8 cellular contexts compared by ENCODE assay signal in genomic region chr9:128504485-128505413, GRCh38. TPM values are rescaled to one million over a fixed set of nuclear protein-coding genes. Genes with fewer than 3 reads are reported as not detected.
DNase-seq lines count a peak whose midpoint lies in the region; ATAC-seq and TF ChIP-seq lines count a peak whose summit lies in the region.

GLE1 (plus strand) TSS chr9:128504719; CDS start chr9:128504806, 87 bp downstream.

- peak within 1 kb of the TSS; percentile 100 for H3K4me3 Mint-ChIP-seq in progenitor cell of endocrine pancreas (ENCODE audit: low read depth)

- H3K27ac ChIP-seq in upper lobe of right lung = peak within 1 kb of the TSS; percentile 81

- H3K9me3 Mint-ChIP-seq in progenitor cell of endocrine pancreas (ENCODE audit: low read depth) = no peaks in the 10 kb centered on the region

- H3K4me3 ChIP-seq in upper lobe of right lung = peak within 1 kb of the TSS; percentile 64

- DNase-seq in GM13977 (ENCODE audit: low spot score) (peak; percentile 98), NCI-H1694 (lab: John Stamatoyannopoulos, UW) (peak; percentile 72), amniotic epithelial cell (ENCODE audit: low read depth) (peak; percentile 73), left cardiac atrium (peak; percentile 97), progenitor cell of endocrine pancreas (ENCODE audit: low spot score, unreplicated experiment) (peak; percentile 96), upper lobe of right lung (peak; percentile 98)

- H3K9me3 ChIP-seq in upper lobe of right lung = no peaks in the 10 kb centered on the region

- H3K27ac Mint-ChIP-seq in progenitor cell of endocrine pancreas = peak within 1 kb of the TSS; percentile 99

- no peaks in the 10 kb centered on the region for H3K27me3 ChIP-seq in upper lobe of right lung

- ATAC-seq in HG02884 (IDR thresholded peaks at IDR 0.05; ENCODE audit: unreplicated experiment) = peak; percentile 77
- peak; percentile 99 to 100 for ATAC-seq in left cardiac atrium
- ATAC-seq in upper lobe of right lung = peak; percentile 99

- H3K36me3 Mint-ChIP-seq in progenitor cell of endocrine pancreas (ENCODE audit: insufficient read depth) = peaks cover 6% of the 10 kb centered on the region

- peaks cover 8% of the 10 kb centered on the region for H3K4me1 Mint-ChIP-seq in progenitor cell of endocrine pancreas (ENCODE audit: low read depth)

- no peaks in the 10 kb centered on the region for H3K27me3 Mint-ChIP-seq in progenitor cell of endocrine pancreas

- TF ChIP-seq CTCF in GM13977 (IDR thresholded peaks at IDR 0.05; ENCODE audit: extremely low read depth, insufficient read depth, missing control alignments) = no peak
- no peak for TF ChIP-seq CTCF in progenitor cell of endocrine pancreas (IDR thresholded peaks at IDR 0.05; ENCODE audit: unreplicated experiment)
- TF ChIP-seq CTCF in upper lobe of right lung (IDR thresholded peaks at IDR 0.05) = no peak

- H3K36me3 ChIP-seq in upper lobe of right lung = peaks cover 18% of the 10 kb centered on the region

- in situ Hi-C loops in GM13977 (cut with MboI; ENCODE audit: low pct_unique_long_range_greater_than_20kb, low sequenced_read_pairs, unreplicated experiment) = no loop called here

- intact Hi-C loops in T-helper 1 cell treated with Interleukin-12 subunit alpha and Interleukin-12 subunit beta and Interleukin-4 antibody, amounts not matched to agents 30 ng/mL and 1 ng/mL, for 36 hours (cut with micrococcal nuclease) = loop anchor here (1.0 to 10.0 kb wide), 10 partner anchors 8 to 578 kb away; partner anchors contain the start of genes DOLPP1, DYNC2I2, ENDOG and GOLGA2
- intact Hi-C loops in left cardiac atrium (cut with DNase I) = no loop called here
- intact Hi-C loops in upper lobe of right lung (cut with DNase I) = no loop called here

- peaks cover 19% of the 10 kb centered on the region for H3K4me1 ChIP-seq in upper lobe of right lung

RNA-seq across cellular contexts. Expression of gene GLE1, which starts in this region (rescaled TPM):
- total RNA-seq in T-helper 1 cell treated with Interleukin-12 subunit alpha and Interleukin-12 subunit beta and Interleukin-4 antibody, amounts not matched to agents 30 ng/mL and 1 ng/mL, for 36 hours = 43.6 and 44.2 TPM in 2 replicates
- total RNA-seq in left cardiac atrium (10 to 100 TPM; 15.5 to 19.1 TPM), progenitor cell of endocrine pancreas (19.0 and 19.6 TPM in 2 replicates), upper lobe of right lung (21.8 TPM)

Comparison
In these comparisons a context has a peak if more than half of its experiments do, and no peak if none do; other contexts are left out.
1. Peak in every context shown above with its lines: DNase-seq, ATAC-seq, H3K4me3 ChIP-seq and H3K27ac ChIP-seq.